In genomic region chr11:65917434-65918210, GRCh38 we compare ENCODE assay signal across 8 cellular contexts. TPM values are rescaled to one million over a fixed set of nuclear protein-coding genes. Genes with fewer than 3 reads are reported as not detected.
DNase-seq lines count a peak whose midpoint lies in the region; ATAC-seq, FAIRE-seq and TF ChIP-seq lines count a peak whose summit lies in the region.

No MANE protein-coding gene starts in this region.

- peak overlapping the region; percentile 80 for H3K4me2 ChIP-seq in fibroblast of lung (ENCODE audit: extremely low read depth, insufficient read depth, low read length)

- no peak overlapping the region for H2AFZ ChIP-seq in fibroblast of lung (ENCODE audit: low read length)

- peak overlapping the region; percentile 74 to 94 (median 90) for H3K4me3 ChIP-seq in fibroblast of lung (replicated peaks in 1 of 4; ENCODE audit: control extremely low read depth in 1 of 4, insufficient read depth in 1 of 4, low read depth in 3 of 4, low read length in 4 of 4)
- peak overlapping the region; percentile 84 to 97 (median 92) for H3K4me3 ChIP-seq in pancreas

- WGBS in pancreas, 2 donors: 69 to 78% methylated on average over 35 of the region's 35 CpGs

- DNase-seq in Caki2 (ENCODE audit: low read depth): peak; percentile 49
- peak; percentile 71 for DNase-seq in RKO (ENCODE audit: low spot score)
- no peak for DNase-seq in fibroblast of lung (ENCODE audit: low read depth in 2 of 2)
- peak in 3 of 6 donors; percentile 38 to 82 (median 57) for DNase-seq in pancreas
- no peak for DNase-seq in T-helper 9 cell
- DNase-seq in effector CD8-positive, alpha-beta T cell (lab: John Stamatoyannopoulos, UW): no peak

- no peak for TF ChIP-seq CTCF in fibroblast of lung (conservative IDR thresholded peaks at IDR 0.05 in 1 of 2, IDR thresholded peaks at IDR 0.05 in 1 of 2; ENCODE audit: low read depth in 1 of 2, low read length in 2 of 2)
- TF ChIP-seq CTCF in pancreas (IDR thresholded peaks at IDR 0.05): no peak

- in situ Hi-C loops in Caki2 (cut with HindIII; ENCODE audit: low pct_unique_long_range_greater_than_20kb, low sequenced_read_pairs): no loop called here

- peaks cover 73% of the 10 kb centered on the region for H3K79me2 ChIP-seq in fibroblast of lung (ENCODE audit: control insufficient read depth, insufficient read depth, low read length)

- H4K20me1 ChIP-seq in fibroblast of lung (ENCODE audit: control insufficient read depth, extremely low read depth, insufficient read depth, low read length): no peaks in the 10 kb centered on the region

- FAIRE-seq in pancreas (lab: Jason Lieb, UNC): no peak

- H3K27me3 ChIP-seq in fibroblast of lung (ENCODE audit: control insufficient read depth, insufficient read depth, low read length): no peaks in the 10 kb centered on the region
- no peaks in the 10 kb centered on the region for H3K27me3 ChIP-seq in pancreas

- H3K36me3 ChIP-seq in fibroblast of lung (ENCODE audit: control insufficient read depth, insufficient read depth, low read length) (peaks cover 17% of the 10 kb centered on the region), pancreas (no peaks in the 10 kb centered on the region)

- no peaks in the 10 kb centered on the region for H3K9me3 ChIP-seq in fibroblast of lung (ENCODE audit: control insufficient read depth, insufficient read depth, low read depth, low read length)
- H3K9me3 ChIP-seq in pancreas: no peaks in the 10 kb centered on the region

- H3K27ac ChIP-seq in fibroblast of lung (ENCODE audit: insufficient read depth, low read length): peak overlapping the region; percentile 99
- H3K27ac ChIP-seq in pancreas: no peak overlapping the region

- intact Hi-C loops in pancreas (cut with DNase I): no loop called here

- H3K9ac ChIP-seq in fibroblast of lung (ENCODE audit: insufficient read depth, low read length): peak overlapping the region; percentile 94

- ATAC-seq in pancreas: no peak
- ATAC-seq in HG03095 (IDR thresholded peaks at IDR 0.05; ENCODE audit: unreplicated experiment): no peak
- ATAC-seq in activated CD4-positive, CD25-positive, alpha-beta regulatory T cell treated with anti-CD3 and anti-CD28 coated beads, Interleukin-2, amount 50 U/mL, for 24 hours: no peak

- H3K4me1 ChIP-seq in fibroblast of lung (ENCODE audit: control insufficient read depth, extremely low read depth, insufficient read depth, low read length) (peaks cover 48% of the 10 kb centered on the region), pancreas (peaks cover 0 to 25% (median 12%) of the 10 kb centered on the region in 3 donors)

RNA-seq across cellular contexts. Expression of gene C11orf68, which starts 1.2 kb away (rescaled TPM):
- total RNA-seq in Caki2 (2014; rRNA removed; shearing (Covaris generic); ENCODE audit: low replicate concordance): 12.7 and 36.3 TPM in 2 replicates
- total RNA-seq in fibroblast of lung (18.0 and 26.6 TPM in 2 replicates), pancreas (10 to 100 TPM; 10.2 to 19.4 (median 13.4) TPM)
- polyA plus RNA-seq in fibroblast of lung (27.6 and 57.2 TPM in 2 replicates), pancreas (10 to 100 TPM; 14.3 to 20.8 TPM)
- polyA plus RNA-seq in fibroblast of lung (2012): 46.7 and 99.2 TPM in 2 replicates
- polyA minus RNA-seq in fibroblast of lung (ENCODE audit: low replicate concordance): 68.3 and 159 TPM in 2 replicates

RNA-seq across cellular contexts. Expression of gene DRAP1, which starts 1.6 kb away (rescaled TPM):
- total RNA-seq in Caki2 (2014; rRNA removed; shearing (Covaris generic); ENCODE audit: low replicate concordance): 212 and 270 TPM in 2 replicates
- 155 and 300 TPM in 2 replicates for total RNA-seq in fibroblast of lung
- 130 and 275 TPM in 2 replicates for polyA plus RNA-seq in fibroblast of lung
- 329 and 696 TPM in 2 replicates for polyA plus RNA-seq in fibroblast of lung (2012)
- polyA minus RNA-seq in fibroblast of lung (ENCODE audit: low replicate concordance): 60.5 and 98.3 TPM in 2 replicates
- total RNA-seq in pancreas: 10 to 100 TPM; 20.4 to 31.7 (median 25.1) TPM
- 10 to 100 TPM; 58.5 to 58.8 TPM for polyA plus RNA-seq in pancreas

RNA-seq across cellular contexts. Expression of gene FOSL1, which starts 17.4 kb away (rescaled TPM):
- 67.3 and 80.4 TPM in 2 replicates for total RNA-seq in Caki2 (2014; rRNA removed; shearing (Covaris generic); ENCODE audit: low replicate concordance)
- total RNA-seq in fibroblast of lung (7.4 and 8.8 TPM in 2 replicates), pancreas (1 to 10 TPM in 1 of 6 donors, under 1 TPM in 5; 0.19 to 1.2 (median 0.45) TPM)
- polyA plus RNA-seq in fibroblast of lung (3.5 and 26.9 TPM in 2 replicates), pancreas (1 to 10 TPM; 2.2 to 4.3 TPM)
- polyA plus RNA-seq in fibroblast of lung (2012): 27.4 and 167 TPM in 2 replicates
- polyA minus RNA-seq in fibroblast of lung (ENCODE audit: low replicate concordance): 54.5 and 239 TPM in 2 replicates

RNA-seq across cellular contexts. Expression of gene CCDC85B, which starts 27.1 kb away (rescaled TPM):
- 82.6 and 121 TPM in 2 replicates for total RNA-seq in Caki2 (2014; rRNA removed; shearing (Covaris generic); ENCODE audit: low replicate concordance)
- 83.7 and 118 TPM in 2 replicates for total RNA-seq in fibroblast of lung
- polyA plus RNA-seq in fibroblast of lung: 18.1 and 20.6 TPM in 2 replicates
- polyA plus RNA-seq in fibroblast of lung (2012): 78.4 and 153 TPM in 2 replicates
- 6.7 and 7.7 TPM in 2 replicates for polyA minus RNA-seq in fibroblast of lung (ENCODE audit: low replicate concordance)
- 10 to 100 TPM in 3 of 6 donors, 1 to 10 TPM in 3; 7.7 to 18.9 (median 10.1) TPM for total RNA-seq in pancreas
- 10 to 100 TPM; 13.8 to 22.4 TPM for polyA plus RNA-seq in pancreas

RNA-seq across cellular contexts. Expression of gene TSGA10IP, which starts 27.7 kb away (rescaled TPM):
- not detected in 2 replicates for total RNA-seq in Caki2 (2014; rRNA removed; shearing (Covaris generic); ENCODE audit: low replicate concordance)
- 0.17 TPM in 1 of 2 replicates, not detected in the other for total RNA-seq in fibroblast of lung
- polyA plus RNA-seq in fibroblast of lung: 0.06 TPM in 1 of 2 replicates, not detected in the other
- polyA plus RNA-seq in fibroblast of lung (2012): 0.18 TPM in 1 of 2 replicates, not detected in the other
- not detected in 2 replicates for polyA minus RNA-seq in fibroblast of lung (ENCODE audit: low replicate concordance)
- under 1 TPM in 1 of 6 donors, not detected in 5; 0.19 TPM for total RNA-seq in pancreas
- polyA plus RNA-seq in pancreas: not detected

Comparison
In these comparisons a context has a peak if more than half of its experiments do, and no peak if none do; other contexts are left out.
1. DNase-seq: peak in Caki2 (single experiment) and RKO (single experiment); none in fibroblast of lung (0 of 2), T-helper 9 cell (single experiment) and effector CD8-positive, alpha-beta T cell (single experiment).